9 cellular contexts compared by ENCODE assay signal in genomic region chr10:104349623-104350142, GRCh38. TPM values are rescaled to one million over a fixed set of nuclear protein-coding genes. Genes with fewer than 3 reads are reported as not detected.
DNase-seq lines count a peak whose midpoint lies in the region; ATAC-seq and TF ChIP-seq lines count a peak whose summit lies in the region.
"Had no signal": no experiment of that assay in that cellular context is flagged by ENCODE, and none has a peak within 500 bp of the region (broad histone marks: within the 10 kb centered on the region; RNA-seq: fewer than 3 reads in every experiment).

No MANE protein-coding gene starts in this region.

- H3K27me3 Mint-ChIP-seq in activated CD4-positive, alpha-beta memory T cell treated with anti-CD3 and anti-CD28 coated beads, Interleukin-2, amount 10 ng/mL, durations not matched to agents 7 days and 5 days: no peaks in the 10 kb centered on the region
- H3K27me3 Mint-ChIP-seq: naive thymus-derived CD8-positive, alpha-beta T cell had no signal

- H3K4me1 Mint-ChIP-seq in activated CD4-positive, alpha-beta memory T cell treated with anti-CD3 and anti-CD28 coated beads, Interleukin-2, amount 10 ng/mL, durations not matched to agents 7 days and 5 days: peaks cover 16% of the 10 kb centered on the region

- H3K27me3 ChIP-seq in Panc1 (ENCODE audit: control insufficient read depth, insufficient read depth, low read length) (no peaks in the 10 kb centered on the region), left ventricle myocardium inferior (ENCODE audit: low read depth) (no peaks in the 10 kb centered on the region), tibial nerve (no peaks in the 10 kb centered on the region)

- DNase-seq in Panc1 (ENCODE audit: low read depth, low spot score): no peak
- DNase-seq in left ventricle myocardium inferior: no peak
- peak in 1 of 2 donors; percentile 58 for DNase-seq in tibial nerve (ENCODE audit: low spot score in 2 of 2)
- DNase-seq in HuH-7.5 (ENCODE audit: low spot score): no peak
- no peak for DNase-seq in activated CD4-positive, alpha-beta memory T cell treated with anti-CD3 and anti-CD28 coated beads, Interleukin-2, amount 10 ng/mL, durations not matched to agents 7 days and 5 days
- no peak for DNase-seq in activated CD4-positive, alpha-beta T cell treated with anti-CD3 and anti-CD28 coated beads, Interleukin-2, amount 50 U/mL, for 4 hours

- TF ChIP-seq CTCF in Panc1 (IDR thresholded peaks at IDR 0.05) (no peak), left ventricle myocardium inferior (IDR thresholded peaks at IDR 0.05; ENCODE audit: borderline replicate concordance) (no peak), tibial nerve (IDR thresholded peaks at IDR 0.05) (no peak)

- H3K9me3 ChIP-seq in Panc1 (ENCODE audit: control insufficient read depth, insufficient read depth, low read depth, low read length): no peaks in the 10 kb centered on the region
- no peaks in the 10 kb centered on the region for H3K9me3 ChIP-seq in left ventricle myocardium inferior (replicated peaks)
- H3K9me3 ChIP-seq in tibial nerve: no peaks in the 10 kb centered on the region

- H3K9me3 Mint-ChIP-seq in activated CD4-positive, alpha-beta memory T cell treated with anti-CD3 and anti-CD28 coated beads, Interleukin-2, amount 10 ng/mL, durations not matched to agents 7 days and 5 days: peaks cover 8% of the 10 kb centered on the region

- ATAC-seq in GM19043 (IDR thresholded peaks at IDR 0.05; ENCODE audit: low read depth, unreplicated experiment): peak; percentile 50
- peak; percentile 48 for ATAC-seq in HG03039 (IDR thresholded peaks at IDR 0.05; ENCODE audit: unreplicated experiment)
- peak; percentile 7; the same call in 1 of the 2 replicates for ATAC-seq in Panc1

- no peaks in the 10 kb centered on the region for H3K36me3 ChIP-seq in Panc1 (ENCODE audit: control insufficient read depth, insufficient read depth, low read length)
- no peaks in the 10 kb centered on the region for H3K36me3 ChIP-seq in left ventricle myocardium inferior
- no peaks in the 10 kb centered on the region for H3K36me3 ChIP-seq in tibial nerve

- H3K4me1 ChIP-seq in Panc1 (ENCODE audit: control insufficient read depth, insufficient read depth, low read length) (peaks cover 20% of the 10 kb centered on the region), left ventricle myocardium inferior (peaks cover 30% of the 10 kb centered on the region), tibial nerve (peaks cover 0 to 32% (median 10%) of the 10 kb centered on the region in 4 donors)

- POLR2A ChIA-PET in Panc1 (lab: Charles Lee): interaction anchor here (0.6 kb wide), 1 partner anchor 55 kb away, joined by 18 read pairs; no protein-coding TSS in a partner anchor
- POLR2A ChIA-PET in activated CD4-positive, alpha-beta memory T cell treated with anti-CD3 and anti-CD28 coated beads, Interleukin-2, amount 10 ng/mL, durations not matched to agents 7 days and 5 days (lab: Charles Lee): interaction anchor here (1.3 to 3.4 kb wide), 4 partner anchors 12 to 60 kb away, joined by 3 to 37 read pairs (median 17); partner anchors contain the start of gene ITPRIP

- no peak overlapping the region for H3K27ac Mint-ChIP-seq in activated CD4-positive, alpha-beta memory T cell treated with anti-CD3 and anti-CD28 coated beads, Interleukin-2, amount 10 ng/mL, durations not matched to agents 7 days and 5 days
- H3K27ac Mint-ChIP-seq: naive thymus-derived CD8-positive, alpha-beta T cell had no signal

- H3K4me3 Mint-ChIP-seq in activated CD4-positive, alpha-beta memory T cell treated with anti-CD3 and anti-CD28 coated beads, Interleukin-2, amount 10 ng/mL, durations not matched to agents 7 days and 5 days: no peak overlapping the region
- H3K4me3 Mint-ChIP-seq: naive thymus-derived CD8-positive, alpha-beta T cell had no signal

- peaks cover 8% of the 10 kb centered on the region for H3K36me3 Mint-ChIP-seq in activated CD4-positive, alpha-beta memory T cell treated with anti-CD3 and anti-CD28 coated beads, Interleukin-2, amount 10 ng/mL, durations not matched to agents 7 days and 5 days (ENCODE audit: low read depth)
- H3K36me3 Mint-ChIP-seq: naive thymus-derived CD8-positive, alpha-beta T cell had no signal

- TF ChIP-seq POLR2A in tibial nerve (IDR thresholded peaks at IDR 0.05): no peak

- in situ Hi-C loops in Panc1 (cut with HindIII; ENCODE audit: low pct_unique_long_range_greater_than_20kb, low sequenced_read_pairs): no loop called here

- BruUV-seq in Panc1 (replicated peaks; lab: Mats Ljungman, UMichigan): no TSS peak

- H3K27ac ChIP-seq in Panc1 (ENCODE audit: low read length): peak overlapping the region; percentile 80
- H3K27ac ChIP-seq in left ventricle myocardium inferior (replicated peaks): peak overlapping the region; percentile 69
- peak overlapping the region in 3 of 4 donors; percentile 41 to 75 (median 60) for H3K27ac ChIP-seq in tibial nerve

- intact Hi-C loops in Panc1 (cut with micrococcal nuclease; ENCODE audit: unreplicated experiment) (loop anchor here (1.0 to 2.0 kb wide), 3 partner anchors 44 to 75 kb away; no protein-coding TSS in a partner anchor), left ventricle myocardium inferior (cut with micrococcal nuclease) (loop anchor here (5.0 kb wide), 2 partner anchors 42 to 57 kb away; no protein-coding TSS in a partner anchor)

- CTCF ChIA-PET in Panc1 (lab: Charles Lee): interaction anchor here (0.6 to 3.4 kb wide), 4 partner anchors 12 to 75 kb away, joined by 3 to 23 read pairs (median 11); no protein-coding TSS in a partner anchor
- CTCF ChIA-PET in activated CD4-positive, alpha-beta memory T cell treated with anti-CD3 and anti-CD28 coated beads, Interleukin-2, amount 10 ng/mL, durations not matched to agents 7 days and 5 days (lab: Charles Lee): interaction anchor here (1.0 to 12.2 kb wide), 8 partner anchors 11 to 87 kb away, joined by 3 to 237 read pairs (median 32); partner anchors contain the start of gene ITPRIP

- peak in 1 of 2 donors; percentile 56 for TF ChIP-seq EP300 in tibial nerve (IDR thresholded peaks at IDR 0.05)

- WGBS in tibial nerve, 2 donors: 29 to 33% methylated on average over 5 of the region's 5 CpGs

- peak overlapping the region; percentile 5 to 29; a peak in 3 of 4 replicates for H3K4me3 ChIP-seq in Panc1 (ENCODE audit: low read depth in 2 of 2, low read length in 2 of 2)
- H3K4me3 ChIP-seq in left ventricle myocardium inferior: peak overlapping the region; percentile 44
- H3K4me3 ChIP-seq in tibial nerve: peak overlapping the region in 1 of 4 donors; percentile 19

RNA-seq across cellular contexts. Expression of gene CFAP58, which starts 4.0 kb away (rescaled TPM):
- total RNA-seq in Panc1 (2021; ENCODE audit: unreplicated experiment) (2.0 TPM), left ventricle myocardium inferior (3.5 TPM), tibial nerve (under 1 TPM in 2 of 4 donors, not detected in 2; 0.20 to 0.21 TPM)
- polyA plus RNA-seq in Panc1 (2012; ENCODE audit: insufficient read length): 1.4 TPM
- total RNA-seq in activated CD4-positive, alpha-beta memory T cell treated with anti-CD3 and anti-CD28 coated beads, Interleukin-2, amount 10 ng/mL, durations not matched to agents 7 days and 5 days: under 1 TPM; 0.45 to 0.58 TPM
- total RNA-seq: naive thymus-derived CD8-positive, alpha-beta T cell had no signal
- polyA plus RNA-seq: naive thymus-derived CD8-positive, alpha-beta T cell had no signal

RNA-seq across cellular contexts. Expression of gene ITPRIP, which starts 11.4 kb away (rescaled TPM):
- total RNA-seq in Panc1 (2021; ENCODE audit: unreplicated experiment) (55.0 TPM), left ventricle myocardium inferior (35.4 TPM), tibial nerve (10 to 100 TPM; 22.6 to 58.2 (median 39.9) TPM)
- 52.8 TPM for polyA plus RNA-seq in Panc1 (2012; ENCODE audit: insufficient read length)
- 10 to 100 TPM; 24.6 to 25.9 TPM for total RNA-seq in activated CD4-positive, alpha-beta memory T cell treated with anti-CD3 and anti-CD28 coated beads, Interleukin-2, amount 10 ng/mL, durations not matched to agents 7 days and 5 days
